In genomic region chr6:1524040-1524480, GRCh38 we compare ENCODE assay signal across 8 cellular contexts.
DNase-seq lines count a peak whose midpoint lies in the region; ATAC-seq, FAIRE-seq and TF ChIP-seq lines count a peak whose summit lies in the region.

No MANE protein-coding gene starts in this region.

- DNase-seq in GM18507 (ENCODE audit: extremely low spot score, insufficient read length, low read depth) = peak; percentile 5
- DNase-seq in bronchial epithelial cell (ENCODE audit: low read depth) = peak; percentile 34
- no peak for DNase-seq in keratinocyte (ENCODE audit: low read depth, low spot score)
- peak; percentile 78 to 89 for DNase-seq in stimulated activated CD4-positive, alpha-beta T cell treated with anti-CD3 and anti-CD28 coated beads, Interleukin-2, amount 100 ng/mL, for 24 hours
- DNase-seq in OCI-LY7 (ENCODE audit: low spot score) = no peak

- BruUV-seq in OCI-LY7 (replicated peaks; lab: Mats Ljungman, UMichigan) = no TSS peak

- H2AFZ ChIP-seq in keratinocyte (ENCODE audit: control insufficient read depth, low read length) = peak overlapping the region; percentile 60
- no peak overlapping the region for H2AFZ ChIP-seq in OCI-LY7 (ENCODE audit: low read length)

- POLR2A ChIA-PET in OCI-LY7 (lab: Charles Lee) = interaction anchor here (0.7 kb wide), 1 partner anchor 245 kb away, joined by 3 read pairs; no protein-coding TSS in a partner anchor

- intact Hi-C loops in OCI-LY7 (cut with micrococcal nuclease; ENCODE audit: unreplicated experiment) = no loop called here

- H3K9ac ChIP-seq in keratinocyte (ENCODE audit: control insufficient read depth, extremely low read depth, insufficient read depth, low read length) = no peak overlapping the region

- H3K36me3 ChIP-seq in bronchial epithelial cell (ENCODE audit: control insufficient read depth, insufficient read depth, low read length) = no peaks in the 10 kb centered on the region
- H3K36me3 ChIP-seq in keratinocyte (ENCODE audit: control insufficient read depth in 2 of 2, extremely low read depth in 1 of 2, insufficient read depth in 2 of 2, low read length in 2 of 2) = no peaks in the 10 kb centered on the region
- no peaks in the 10 kb centered on the region for H3K36me3 ChIP-seq in OCI-LY7 (ENCODE audit: insufficient read depth, low read length)

- H3K27ac ChIP-seq in keratinocyte (ENCODE audit: control insufficient read depth, insufficient read depth, low read length) (no peak overlapping the region), OCI-LY7 (ENCODE audit: low read depth, low read length, poor library complexity, severe bottlenecking) (no peak overlapping the region)

- H3K4me1 ChIP-seq in keratinocyte (ENCODE audit: control insufficient read depth, extremely low read depth, insufficient read depth, low read length) = peaks cover 9% of the 10 kb centered on the region
- H3K4me1 ChIP-seq in OCI-LY7 (ENCODE audit: insufficient read depth, low read length, poor library complexity, severe bottlenecking) = no peaks in the 10 kb centered on the region

- H3K9me3 ChIP-seq in keratinocyte (ENCODE audit: control insufficient read depth, low read depth, low read length) = no peaks in the 10 kb centered on the region
- no peaks in the 10 kb centered on the region for H3K9me3 ChIP-seq in OCI-LY7 (ENCODE audit: low read length)

- H4K20me1 ChIP-seq in keratinocyte (ENCODE audit: control insufficient read depth, extremely low read depth, insufficient read depth, low read length) = no peaks in the 10 kb centered on the region
- no peaks in the 10 kb centered on the region for H4K20me1 ChIP-seq in OCI-LY7 (ENCODE audit: insufficient read depth, low read length)

- CTCF ChIA-PET in OCI-LY7 (lab: Charles Lee; ENCODE audit: unreplicated experiment) = no interaction called here

- no peaks in the 10 kb centered on the region for H3K79me2 ChIP-seq in keratinocyte (ENCODE audit: control insufficient read depth, insufficient read depth, low read length)
- H3K79me2 ChIP-seq in OCI-LY7 (ENCODE audit: insufficient read depth, low read depth, low read length) = no peaks in the 10 kb centered on the region

- TF ChIP-seq CTCF in bronchial epithelial cell (IDR thresholded peaks at IDR 0.05; ENCODE audit: insufficient read depth, low read length, severe bottlenecking) (peak; percentile 81), keratinocyte (optimal IDR thresholded peaks at IDR 0.05 in 1 of 3, IDR thresholded peaks at IDR 0.05 in 1 of 3, conservative IDR thresholded peaks at IDR 0.05 in 1 of 3; ENCODE audit: extremely low read depth in 1 of 3, insufficient read depth in 2 of 3, low read length in 3 of 3) (peak in 2 of 3 experiments; percentile 72 to 83), OCI-LY7 (conservative IDR thresholded peaks at IDR 0.05; ENCODE audit: low read length) (no peak)

- peak; percentile 73 to 79 for ATAC-seq in activated CD4-positive, CD25-positive, alpha-beta regulatory T cell treated with anti-CD3 and anti-CD28 coated beads, Interleukin-2, amount 50 U/mL, for 24 hours
- ATAC-seq in GM21737 (IDR thresholded peaks at IDR 0.05; ENCODE audit: unreplicated experiment) (no peak), HG03520 (IDR thresholded peaks at IDR 0.05; ENCODE audit: unreplicated experiment) (no peak)

- H3K27me3 ChIP-seq in bronchial epithelial cell (ENCODE audit: control insufficient read depth, insufficient read depth, low read length) = no peaks in the 10 kb centered on the region
- peaks cover 16% of the 10 kb centered on the region for H3K27me3 ChIP-seq in keratinocyte (ENCODE audit: control insufficient read depth, extremely low read depth, insufficient read depth, low read length)

- dilution Hi-C loops in keratinocyte (cut with MboI; ENCODE audit: extremely low pct_ligation_motif_present, low sequenced_read_pairs) = no loop called here

- H3K9me1 ChIP-seq in keratinocyte (ENCODE audit: control insufficient read depth, extremely low read depth, insufficient read depth, low read length) = no peaks in the 10 kb centered on the region

- no peaks in the 10 kb centered on the region for H3K9me2 ChIP-seq in OCI-LY7 (ENCODE audit: insufficient read depth, low read length)

- no peak overlapping the region for H3K4me3 ChIP-seq in bronchial epithelial cell (ENCODE audit: low read depth, low read length)
- peak overlapping the region in 1 of 3 experiments; percentile 39 for H3K4me3 ChIP-seq in keratinocyte (ENCODE audit: control insufficient read depth in 2 of 3, extremely low read depth in 1 of 3, insufficient read depth in 2 of 3, low read depth in 1 of 3, low read length in 3 of 3)
- no peak overlapping the region for H3K4me3 ChIP-seq in OCI-LY7 (ENCODE audit: low read depth, low read length, poor library complexity, severe bottlenecking)

- FAIRE-seq in GM18507 (lab: Jason Lieb, UNC) (no peak), bronchial epithelial cell (lab: Jason Lieb, UNC) (no peak), keratinocyte (lab: Jason Lieb, UNC) (no peak)

- H3K4me2 ChIP-seq in keratinocyte (ENCODE audit: control insufficient read depth, extremely low read depth, insufficient read depth, low read depth, low read length) (peak overlapping the region; percentile 63), OCI-LY7 (ENCODE audit: low read length) (no peak overlapping the region)

Comparison
In these comparisons a context has a peak if more than half of its experiments do, and no peak if none do; other contexts are left out.
1. DNase-seq: peak in GM18507 (single experiment), bronchial epithelial cell (single experiment) and stimulated activated CD4-positive, alpha-beta T cell treated with anti-CD3 and anti-CD28 coated beads, Interleukin-2, amount 100 ng/mL, for 24 hours (2 of 2); none in keratinocyte (single experiment) and OCI-LY7 (single experiment).
2. ATAC-seq: peak in activated CD4-positive, CD25-positive, alpha-beta regulatory T cell treated with anti-CD3 and anti-CD28 coated beads, Interleukin-2, amount 50 U/mL, for 24 hours (2 of 2); none in GM21737 (single experiment) and HG03520 (single experiment).